17 cellular contexts compared by ENCODE assay signal in genomic region chr3:171230857-171231256, GRCh38.
A peak's percentile ranks its signal among the peaks of the same experiment; 100 is the strongest.
DNase-seq lines count a peak whose midpoint lies in the region.
"Had no signal": no experiment of that assay in that cellular context is flagged by ENCODE, and none has a peak within 500 bp of the region (broad histone marks: within the 10 kb centered on the region; RNA-seq: fewer than 3 reads in every experiment).

No MANE protein-coding gene starts in this region.

- H2BK15ac ChIP-seq in mesendoderm (replicated peaks; ENCODE audit: low read depth) = no peak overlapping the region

- peak overlapping the region; percentile 5 for H3K56ac ChIP-seq in mesendoderm (ENCODE audit: low read length)

- no CpG with 5 or more reads among the region's 4 CpGs for WGBS in mesendoderm (ENCODE audit: extremely low coverage, insufficient coverage, low lambda C conversion rate)

- peaks cover 3% of the 10 kb centered on the region for H3K4me1 ChIP-seq in mesendoderm (ENCODE audit: control insufficient read depth, low read depth, low read length)
- H3K4me1 ChIP-seq: ascending aorta, tibial nerve had no signal

- no peak overlapping the region for H2BK120ac ChIP-seq in mesendoderm (ENCODE audit: low read depth, low read length)

- no peak overlapping the region for H3K23ac ChIP-seq in mesendoderm (ENCODE audit: low read length)

- no peak overlapping the region for H3K18ac ChIP-seq in mesendoderm (ENCODE audit: low read length)

- no peak overlapping the region for H3K9ac ChIP-seq in mesendoderm (ENCODE audit: low read length)

- no peak overlapping the region for H2AK5ac ChIP-seq in mesendoderm (ENCODE audit: low read length)

- no peak overlapping the region for H4K8ac ChIP-seq in mesendoderm (ENCODE audit: low read depth, low read length)

- peak; percentile 39 for DNase-seq in NCI-H82 (lab: John Stamatoyannopoulos, UW)
- no peak for DNase-seq in NCI-H82 treated with DMSO at 0.1 percent for 48 hours (lab: John Stamatoyannopoulos, UW; ENCODE audit: unreplicated experiment)
- peak; percentile 63 for DNase-seq in NCI-H524 treated with DMSO at 0.1 percent for 48 hours (lab: John Stamatoyannopoulos, UW)
- peak in 1 of 61 donors; percentile 19 for DNase-seq in caudate nucleus (lab: John Stamatoyannopoulos, UW)
- DNase-seq in mesendoderm = no peak
- no peak for DNase-seq in cerebellar cortex (ENCODE audit: low spot score)
- DNase-seq in HCEC 1CT = no peak
- no peak for DNase-seq in GF-D8 (lab: John Stamatoyannopoulos, UW)
- DNase-seq: 8988T; NCI-H1105 treated with DMSO at 0.1 percent for 48 hours; NCI-H2171 treated with DMSO at 0.1 percent for 48 hours; NK-92 treated with Interleukin-12 subunit alpha and Interleukin-12 subunit beta, amount 100 ng/mL, for 24 hours; stimulated activated naive B cell treated with anti-CD40 and anti-IgM and Interleukin-4, amounts not matched to agents 10 μg/mL and 1 μg/mL and 100 μg/mL, for 72 hours had no signal

- no peak overlapping the region for H4K5ac ChIP-seq in mesendoderm (ENCODE audit: low read length)

- no peaks in the 10 kb centered on the region for H3K27me3 ChIP-seq in mesendoderm (ENCODE audit: insufficient read depth, low read length, poor library complexity)
- H3K27me3 ChIP-seq: ascending aorta, tibial nerve had no signal

- peak overlapping the region; percentile 24 for H3K27ac ChIP-seq in caudate nucleus (ENCODE audit: low read depth, low read length)
- H3K27ac ChIP-seq in mesendoderm (ENCODE audit: low read depth, low read length) = no peak overlapping the region
- H3K27ac ChIP-seq: ascending aorta, RWPE1, tibial nerve, VCaP had no signal

- no peak overlapping the region for H2BK5ac ChIP-seq in mesendoderm (ENCODE audit: low read length)

- H3K36me3 ChIP-seq in mesendoderm (ENCODE audit: control insufficient read depth, insufficient read depth, low read length) = no peaks in the 10 kb centered on the region
- H3K36me3 ChIP-seq: ascending aorta, tibial nerve had no signal

- no peak overlapping the region for H3K4me2 ChIP-seq in mesendoderm (ENCODE audit: low read length)

- no peak overlapping the region for H3K4me3 ChIP-seq in mesendoderm (ENCODE audit: low read length)
- H3K4me3 ChIP-seq: ascending aorta, tibial nerve had no signal

- H3K4ac ChIP-seq in mesendoderm (ENCODE audit: low read depth, low read length) = no peak overlapping the region

- H3K79me1 ChIP-seq in mesendoderm (ENCODE audit: low read length) = peaks cover 2% of the 10 kb centered on the region

- no peaks in the 10 kb centered on the region for H3K79me2 ChIP-seq in mesendoderm (ENCODE audit: control insufficient read depth, insufficient read depth, low read length)

Comparison
In these comparisons a context has a peak if more than half of its experiments do, and no peak if none do; other contexts are left out.
1. DNase-seq: peak in NCI-H82 (single experiment) and NCI-H524 treated with DMSO at 0.1 percent for 48 hours (single experiment); none in NCI-H82 treated with DMSO at 0.1 percent for 48 hours (single experiment), mesendoderm (single experiment), cerebellar cortex (single experiment), HCEC 1CT (single experiment) and GF-D8 (single experiment).